2 cellular contexts compared by ENCODE assay signal in the genomic region with DNA sequence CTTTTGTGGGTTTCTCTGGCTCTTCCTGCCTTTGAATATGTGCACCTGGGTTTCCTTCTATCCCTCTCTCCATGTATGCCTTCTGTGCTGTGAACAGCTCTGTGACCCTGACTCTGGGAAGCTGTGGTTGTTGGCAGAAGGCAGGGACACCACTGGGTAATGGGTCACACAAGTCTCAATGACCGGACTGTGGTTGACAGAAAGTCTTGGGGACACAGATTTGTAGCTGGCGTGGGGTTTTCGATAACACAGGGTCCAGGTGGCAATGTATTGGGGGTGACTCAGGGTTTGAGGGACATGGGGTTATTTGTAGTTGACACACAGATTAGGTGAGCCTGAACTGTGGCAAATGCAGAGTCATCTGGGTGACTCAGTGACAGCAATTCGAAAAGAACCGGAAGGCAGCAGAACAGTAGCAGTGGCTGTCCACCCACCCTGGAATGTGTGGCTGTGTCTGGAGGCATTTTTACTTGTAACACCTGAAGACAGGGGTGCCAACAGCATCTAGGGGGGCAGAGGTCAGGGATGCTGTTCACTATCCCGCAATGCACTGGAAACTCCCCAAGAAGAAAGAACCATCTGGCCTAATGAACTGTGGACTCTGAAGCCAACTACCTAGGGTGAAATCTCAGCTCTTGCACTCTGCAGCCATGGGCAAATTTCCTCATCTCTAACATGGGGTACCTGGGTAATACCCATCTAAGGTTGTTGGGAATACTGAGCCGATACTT.
TF ChIP-seq lines count a peak whose summit lies in the region.

No MANE protein-coding gene starts in this region.

TF ChIP-seq in IMR-90, 13 proteins besides CTCF, POLR2A, EP300 and RAD21:
- TF ChIP-seq, protein P1, sequence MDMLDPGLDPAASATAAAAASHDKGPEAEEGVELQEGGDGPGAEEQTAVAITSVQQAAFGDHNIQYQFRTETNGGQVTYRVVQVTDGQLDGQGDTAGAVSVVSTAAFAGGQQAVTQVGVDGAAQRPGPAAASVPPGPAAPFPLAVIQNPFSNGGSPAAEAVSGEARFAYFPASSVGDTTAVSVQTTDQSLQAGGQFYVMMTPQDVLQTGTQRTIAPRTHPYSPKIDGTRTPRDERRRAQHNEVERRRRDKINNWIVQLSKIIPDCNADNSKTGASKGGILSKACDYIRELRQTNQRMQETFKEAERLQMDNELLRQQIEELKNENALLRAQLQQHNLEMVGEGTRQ (IDR thresholded peaks at IDR 0.05; ENCODE audit: low read depth, low read length) = no peak
- TF ChIP-seq FOS (IDR thresholded peaks at IDR 0.05; ENCODE audit: low read depth, low read length) = 0 out of 2 replicates have a peak, but pooled peaks have one; percentile 6
- TF ChIP-seq MAFK (IDR thresholded peaks at IDR 0.05; ENCODE audit: low read depth, low read length) = no peak
- peak; percentile 44; the same call in 1 of the 2 replicates for TF ChIP-seq NFE2L2 (IDR thresholded peaks at IDR 0.05; ENCODE audit: low read depth, low read length)
- TF ChIP-seq RCOR1 (IDR thresholded peaks at IDR 0.05; ENCODE audit: insufficient replicate concordance, low read length) = no peak

TF ChIP-seq in GM12878, 131 proteins besides CTCF, POLR2A, EP300 and RAD21:
- TF ChIP-seq, protein P2, sequence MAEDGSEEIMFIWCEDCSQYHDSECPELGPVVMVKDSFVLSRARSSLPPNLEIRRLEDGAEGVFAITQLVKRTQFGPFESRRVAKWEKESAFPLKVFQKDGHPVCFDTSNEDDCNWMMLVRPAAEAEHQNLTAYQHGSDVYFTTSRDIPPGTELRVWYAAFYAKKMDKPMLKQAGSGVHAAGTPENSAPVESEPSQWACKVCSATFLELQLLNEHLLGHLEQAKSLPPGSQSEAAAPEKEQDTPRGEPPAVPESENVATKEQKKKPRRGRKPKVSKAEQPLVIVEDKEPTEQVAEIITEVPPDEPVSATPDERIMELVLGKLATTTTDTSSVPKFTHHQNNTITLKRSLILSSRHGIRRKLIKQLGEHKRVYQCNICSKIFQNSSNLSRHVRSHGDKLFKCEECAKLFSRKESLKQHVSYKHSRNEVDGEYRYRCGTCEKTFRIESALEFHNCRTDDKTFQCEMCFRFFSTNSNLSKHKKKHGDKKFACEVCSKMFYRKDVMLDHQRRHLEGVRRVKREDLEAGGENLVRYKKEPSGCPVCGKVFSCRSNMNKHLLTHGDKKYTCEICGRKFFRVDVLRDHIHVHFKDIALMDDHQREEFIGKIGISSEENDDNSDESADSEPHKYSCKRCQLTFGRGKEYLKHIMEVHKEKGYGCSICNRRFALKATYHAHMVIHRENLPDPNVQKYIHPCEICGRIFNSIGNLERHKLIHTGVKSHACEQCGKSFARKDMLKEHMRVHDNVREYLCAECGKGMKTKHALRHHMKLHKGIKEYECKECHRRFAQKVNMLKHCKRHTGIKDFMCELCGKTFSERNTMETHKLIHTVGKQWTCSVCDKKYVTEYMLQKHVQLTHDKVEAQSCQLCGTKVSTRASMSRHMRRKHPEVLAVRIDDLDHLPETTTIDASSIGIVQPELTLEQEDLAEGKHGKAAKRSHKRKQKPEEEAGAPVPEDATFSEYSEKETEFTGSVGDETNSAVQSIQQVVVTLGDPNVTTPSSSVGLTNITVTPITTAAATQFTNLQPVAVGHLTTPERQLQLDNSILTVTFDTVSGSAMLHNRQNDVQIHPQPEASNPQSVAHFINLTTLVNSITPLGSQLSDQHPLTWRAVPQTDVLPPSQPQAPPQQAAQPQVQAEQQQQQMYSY (CRISPR knock-in tag; IDR thresholded peaks at IDR 0.05) = no peak
- TF ChIP-seq, protein P3, sequence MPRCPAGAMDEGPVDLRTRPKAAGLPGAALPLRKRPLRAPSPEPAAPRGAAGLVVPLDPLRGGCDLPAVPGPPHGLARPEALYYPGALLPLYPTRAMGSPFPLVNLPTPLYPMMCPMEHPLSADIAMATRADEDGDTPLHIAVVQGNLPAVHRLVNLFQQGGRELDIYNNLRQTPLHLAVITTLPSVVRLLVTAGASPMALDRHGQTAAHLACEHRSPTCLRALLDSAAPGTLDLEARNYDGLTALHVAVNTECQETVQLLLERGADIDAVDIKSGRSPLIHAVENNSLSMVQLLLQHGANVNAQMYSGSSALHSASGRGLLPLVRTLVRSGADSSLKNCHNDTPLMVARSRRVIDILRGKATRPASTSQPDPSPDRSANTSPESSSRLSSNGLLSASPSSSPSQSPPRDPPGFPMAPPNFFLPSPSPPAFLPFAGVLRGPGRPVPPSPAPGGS (IDR thresholded peaks at IDR 0.05; ENCODE audit: borderline replicate concordance, insufficient read depth, low read depth, low read length, poor library complexity, severe bottlenecking) = peak; percentile 28
